In genomic region chr10:102436312-102436711, GRCh38 we compare ENCODE assay signal across 11 cellular contexts. TPM values are rescaled to one million over a fixed set of nuclear protein-coding genes. Genes with fewer than 3 reads are reported as not detected.
DNase-seq lines count a peak whose midpoint lies in the region; ATAC-seq and TF ChIP-seq lines count a peak whose summit lies in the region.
"Had no signal": no experiment of that assay in that cellular context is flagged by ENCODE, and none has a peak within 500 bp of the region (broad histone marks: within the 10 kb centered on the region; RNA-seq: fewer than 3 reads in every experiment).

No MANE protein-coding gene starts in this region.

- H3K27me3 ChIP-seq in liver (ENCODE audit: control insufficient read depth in 4 of 4, insufficient read depth in 4 of 4, low read length in 3 of 4), result no peaks in the 10 kb centered on the region
- H3K27me3 ChIP-seq in transverse colon, result peaks cover 23% of the 10 kb centered on the region
- no peaks in the 10 kb centered on the region for H3K27me3 ChIP-seq in Karpas-422 (ENCODE audit: low read length)
- H3K27me3 ChIP-seq: adrenal gland, right atrium auricular region had no signal

- no peaks in the 10 kb centered on the region for H3K9me3 Mint-ChIP-seq in activated T-cell treated with anti-CD3 and anti-CD28 coated beads, Interleukin-2, amount 50 U/mL, for 72 hours
- H3K9me3 Mint-ChIP-seq in activated T-helper 2 cell treated with anti-CD3 and anti-CD28 coated beads, Interferon-gamma antibody, Interleukin-2, Interleukin-4, amounts not matched to agents 10 μg/mL and 5 μg/mL and 100 μg/mL, durations not matched to agents 14 hours and 24 hours and 36 hours, result no peaks in the 10 kb centered on the region
- no peaks in the 10 kb centered on the region for H3K9me3 Mint-ChIP-seq in stimulated activated naive B cell treated with anti-CD40 and anti-IgM and Interleukin-4, amounts not matched to agents 10 μg/mL and 1 μg/mL and 100 μg/mL, for 72 hours

- H3K27me3 Mint-ChIP-seq in activated T-cell treated with anti-CD3 and anti-CD28 coated beads, Interleukin-2, amount 50 U/mL, for 72 hours (ENCODE audit: low read depth), result no peaks in the 10 kb centered on the region
- H3K27me3 Mint-ChIP-seq in activated T-helper 2 cell treated with anti-CD3 and anti-CD28 coated beads, Interferon-gamma antibody, Interleukin-2, Interleukin-4, amounts not matched to agents 10 μg/mL and 5 μg/mL and 100 μg/mL, durations not matched to agents 14 hours and 24 hours and 36 hours (ENCODE audit: low read depth), result no peaks in the 10 kb centered on the region
- H3K27me3 Mint-ChIP-seq in stimulated activated naive B cell treated with anti-CD40 and anti-IgM and Interleukin-4, amounts not matched to agents 10 μg/mL and 1 μg/mL and 100 μg/mL, for 72 hours, result no peaks in the 10 kb centered on the region

- peak overlapping the region; percentile 84 to 92 for H3K4me3 Mint-ChIP-seq in activated T-cell treated with anti-CD3 and anti-CD28 coated beads, Interleukin-2, amount 50 U/mL, for 72 hours
- H3K4me3 Mint-ChIP-seq in activated T-helper 2 cell treated with anti-CD3 and anti-CD28 coated beads, Interferon-gamma antibody, Interleukin-2, Interleukin-4, amounts not matched to agents 10 μg/mL and 5 μg/mL and 100 μg/mL, durations not matched to agents 14 hours and 24 hours and 36 hours (ENCODE audit: low read depth), result peak overlapping the region; percentile 91
- H3K4me3 Mint-ChIP-seq in stimulated activated naive B cell treated with anti-CD40 and anti-IgM and Interleukin-4, amounts not matched to agents 10 μg/mL and 1 μg/mL and 100 μg/mL, for 72 hours, result peak overlapping the region; percentile 74 to 82

- H3K36me3 Mint-ChIP-seq in activated T-cell treated with anti-CD3 and anti-CD28 coated beads, Interleukin-2, amount 50 U/mL, for 72 hours (ENCODE audit: insufficient read depth in 2 of 2), result peaks cover 8 to 10% of the 10 kb centered on the region in 2 donors
- peaks cover 26% of the 10 kb centered on the region for H3K36me3 Mint-ChIP-seq in activated T-helper 2 cell treated with anti-CD3 and anti-CD28 coated beads, Interferon-gamma antibody, Interleukin-2, Interleukin-4, amounts not matched to agents 10 μg/mL and 5 μg/mL and 100 μg/mL, durations not matched to agents 14 hours and 24 hours and 36 hours (ENCODE audit: low read depth)
- H3K36me3 Mint-ChIP-seq in stimulated activated naive B cell treated with anti-CD40 and anti-IgM and Interleukin-4, amounts not matched to agents 10 μg/mL and 1 μg/mL and 100 μg/mL, for 72 hours, result peaks cover 4 to 7% of the 10 kb centered on the region in 2 donors

- H3K79me2 ChIP-seq in Karpas-422 (ENCODE audit: low read length), result peaks cover 10% of the 10 kb centered on the region

- H3K27ac Mint-ChIP-seq in activated T-cell treated with anti-CD3 and anti-CD28 coated beads, Interleukin-2, amount 50 U/mL, for 72 hours, result peak overlapping the region; percentile 90
- H3K27ac Mint-ChIP-seq in activated T-helper 2 cell treated with anti-CD3 and anti-CD28 coated beads, Interferon-gamma antibody, Interleukin-2, Interleukin-4, amounts not matched to agents 10 μg/mL and 5 μg/mL and 100 μg/mL, durations not matched to agents 14 hours and 24 hours and 36 hours, result peak overlapping the region; percentile 71
- peak overlapping the region; percentile 10 for H3K27ac Mint-ChIP-seq in stimulated activated naive B cell treated with anti-CD40 and anti-IgM and Interleukin-4, amounts not matched to agents 10 μg/mL and 1 μg/mL and 100 μg/mL, for 72 hours

- H3K9ac ChIP-seq in liver (ENCODE audit: low read depth in 1 of 2, low read length in 2 of 2), result peak overlapping the region in 1 of 2 donors; percentile 69
- no peak overlapping the region for H3K9ac ChIP-seq in Karpas-422 (ENCODE audit: low read length)

- H3K4me1 Mint-ChIP-seq in activated T-cell treated with anti-CD3 and anti-CD28 coated beads, Interleukin-2, amount 50 U/mL, for 72 hours (ENCODE audit: low read depth), result peaks cover 63% of the 10 kb centered on the region
- peaks cover 47% of the 10 kb centered on the region for H3K4me1 Mint-ChIP-seq in activated T-helper 2 cell treated with anti-CD3 and anti-CD28 coated beads, Interferon-gamma antibody, Interleukin-2, Interleukin-4, amounts not matched to agents 10 μg/mL and 5 μg/mL and 100 μg/mL, durations not matched to agents 14 hours and 24 hours and 36 hours (ENCODE audit: low read depth)
- H3K4me1 Mint-ChIP-seq in stimulated activated naive B cell treated with anti-CD40 and anti-IgM and Interleukin-4, amounts not matched to agents 10 μg/mL and 1 μg/mL and 100 μg/mL, for 72 hours, result peaks cover 30 to 52% of the 10 kb centered on the region in 2 donors

- H3K36me3 ChIP-seq in liver (ENCODE audit: control insufficient read depth in 4 of 4, insufficient read depth in 3 of 4, low read depth in 1 of 4, low read length in 3 of 4) (no peaks in the 10 kb centered on the region), transverse colon (no peaks in the 10 kb centered on the region), Karpas-422 (ENCODE audit: insufficient read depth, low read length) (no peaks in the 10 kb centered on the region)
- H3K36me3 ChIP-seq: adrenal gland, right atrium auricular region had no signal

- H3K9me3 ChIP-seq in liver (ENCODE audit: control insufficient read depth in 4 of 4, low read length in 3 of 4) (no peaks in the 10 kb centered on the region), transverse colon (no peaks in the 10 kb centered on the region), Karpas-422 (ENCODE audit: low read length) (no peaks in the 10 kb centered on the region)
- H3K9me3 ChIP-seq: adrenal gland, right atrium auricular region had no signal

- H3K27ac ChIP-seq in liver (ENCODE audit: low read depth in 1 of 2, low read length in 2 of 2) (peak overlapping the region; percentile 14 to 15), transverse colon (no peak overlapping the region), Karpas-422 (ENCODE audit: low read length) (no peak overlapping the region)
- H3K27ac ChIP-seq: right atrium auricular region had no signal

- TF ChIP-seq POLR2A in transverse colon (IDR thresholded peaks at IDR 0.05), result no peak

- 38% methylated on average over 6 of the region's 6 CpGs for WGBS in liver
- whole genome bisulfite sequencing in transverse colon (ENCODE audit: low coverage in 1 of 2), 2 donors, result 76% methylated on average over 6 of the region's 6 CpGs; no CpG with 5 or more reads in 1 of the 2 donors

- H2AFZ ChIP-seq in Karpas-422 (ENCODE audit: low read length), result no peak overlapping the region

- H3K4me3 ChIP-seq in liver (ENCODE audit: low read depth in 1 of 3, low read length in 3 of 3) (peak overlapping the region; percentile 53 to 95 (median 70)), transverse colon (peak overlapping the region in 1 of 4 donors; percentile 28), Karpas-422 (ENCODE audit: low read length) (no peak overlapping the region)
- H3K4me3 ChIP-seq: lung had no signal

- H3K4me1 ChIP-seq in liver (ENCODE audit: control insufficient read depth in 4 of 4, insufficient read depth in 4 of 4, low read length in 3 of 4) (peaks cover 0 to 34% (median 27%) of the 10 kb centered on the region in 4 donors), transverse colon (peaks cover 6 to 36% (median 13%) of the 10 kb centered on the region in 4 donors), Karpas-422 (ENCODE audit: low read length) (peaks cover 6% of the 10 kb centered on the region)

- TF ChIP-seq CTCF in liver (IDR thresholded peaks at IDR 0.05; ENCODE audit: low read depth, low read length, missing input control) (no peak), transverse colon (IDR thresholded peaks at IDR 0.05) (no peak)

- DNase-seq in activated T-cell treated with anti-CD3 and anti-CD28 coated beads, Interleukin-2, amount 50 U/mL, for 72 hours, result no peak
- DNase-seq in activated T-cell treated with anti-CD3 and anti-CD28 coated beads, Interleukin-2, amount 50 U/mL, for 1 hour, result no peak
- DNase-seq in activated T-helper 2 cell treated with anti-CD3 and anti-CD28 coated beads, Interferon-gamma antibody, Interleukin-2, Interleukin-4, amounts not matched to agents 10 μg/mL and 5 μg/mL and 100 μg/mL, durations not matched to agents 14 hours and 24 hours and 36 hours (ENCODE audit: low spot score), result no peak
- no peak for DNase-seq in stimulated activated naive B cell treated with anti-CD40 and anti-IgM and Interleukin-4, amounts not matched to agents 10 μg/mL and 1 μg/mL and 100 μg/mL, for 72 hours
- DNase-seq in transverse colon, result no peak
- DNase-seq in Karpas-422, result no peak
- DNase-seq: adrenal gland had no signal

- intact Hi-C loops in activated T-helper 2 cell treated with anti-CD3 and anti-CD28 coated beads, Interferon-gamma antibody, Interleukin-2, Interleukin-4, amounts not matched to agents 10 μg/mL and 5 μg/mL and 100 μg/mL, durations not matched to agents 14 hours and 24 hours and 36 hours (cut with micrococcal nuclease), result loop anchor here (1.0 kb wide), 1 partner anchor 13 kb away; no protein-coding TSS in a partner anchor
- intact Hi-C loops in transverse colon (cut with DNase I; ENCODE audit: low total_unique reads), result no loop called here

- no peaks in the 10 kb centered on the region for H3K9me2 ChIP-seq in Karpas-422 (replicated peaks; ENCODE audit: insufficient read depth, low read length)

- in situ Hi-C loops in transverse colon (cut with MboI; ENCODE audit: low pct_ligation_motif_present in 1 of 4, low pct_unique_long_range_greater_than_20kb in 1 of 4, low sequenced_read_pairs in 3 of 4), result no loop called here

- ATAC-seq in activated T-cell treated with anti-CD3 and anti-CD28 coated beads, Interleukin-2, amount 50 U/mL, for 72 hours (replicated peaks in 1 of 2), result no peak
- no peak for ATAC-seq in stimulated activated naive B cell treated with anti-CD40 and anti-IgM and Interleukin-4, amounts not matched to agents 10 μg/mL and 1 μg/mL and 100 μg/mL, for 72 hours (replicated peaks)
- ATAC-seq in GM18861 (IDR thresholded peaks at IDR 0.05; ENCODE audit: unreplicated experiment), result no peak

- H3K4me2 ChIP-seq in Karpas-422 (ENCODE audit: low read depth, low read length, poor library complexity, severe bottlenecking), result no peak overlapping the region

- TF ChIP-seq RAD21 in liver (IDR thresholded peaks at IDR 0.05), result peak in 1 of 2 donors; percentile 27

- H4K20me1 ChIP-seq in Karpas-422 (ENCODE audit: insufficient read depth, low read depth, low read length), result no peaks in the 10 kb centered on the region

- TF ChIP-seq EP300 in transverse colon (IDR thresholded peaks at IDR 0.05; ENCODE audit: low read depth), result no peak

RNA-seq across cellular contexts. Expression of gene CUEDC2, which starts 3.9 kb away (rescaled TPM):
- 10 to 100 TPM; 78.7 to 79.5 TPM for total RNA-seq in activated T-cell treated with anti-CD3 and anti-CD28 coated beads, Interleukin-2, amount 50 U/mL, for 72 hours
- total RNA-seq in activated T-helper 2 cell treated with anti-CD3 and anti-CD28 coated beads, Interferon-gamma antibody, Interleukin-2, Interleukin-4, amounts not matched to agents 10 μg/mL and 5 μg/mL and 100 μg/mL, durations not matched to agents 14 hours and 24 hours and 36 hours, result 60.7 and 67.5 TPM in 2 replicates
- 10 to 100 TPM; 14.4 to 14.6 TPM for total RNA-seq in liver
- polyA plus RNA-seq in liver, result 10 to 100 TPM; 33.6 to 36.1 TPM
- 10 to 100 TPM in 3 of 4 donors, 1 to 10 TPM in 1; 5.2 to 35.2 (median 33.5) TPM for total RNA-seq in transverse colon
- 27.1 and 34.1 TPM in 2 replicates for total RNA-seq in Karpas-422 (2014; rRNA removed; shearing (Covaris generic); ENCODE audit: low replicate concordance)

RNA-seq across cellular contexts. Expression of gene C10orf95, which starts 15.0 kb away (rescaled TPM):
- total RNA-seq in activated T-cell treated with anti-CD3 and anti-CD28 coated beads, Interleukin-2, amount 50 U/mL, for 72 hours, result under 1 TPM in 1 of 2 donors, not detected in 1; 0.21 TPM
- total RNA-seq in activated T-helper 2 cell treated with anti-CD3 and anti-CD28 coated beads, Interferon-gamma antibody, Interleukin-2, Interleukin-4, amounts not matched to agents 10 μg/mL and 5 μg/mL and 100 μg/mL, durations not matched to agents 14 hours and 24 hours and 36 hours, result 0.32 TPM in 1 of 2 replicates, not detected in the other
- total RNA-seq in liver, result under 1 TPM in 1 of 2 donors, not detected in 1; 0.09 TPM
- polyA plus RNA-seq in liver, result under 1 TPM in 1 of 2 donors, not detected in 1; 0.24 TPM
- 10 to 100 TPM in 1 of 4 donors, 1 to 10 TPM in 1, under 1 TPM in 2; 0.48 to 34.4 (median 1.1) TPM for total RNA-seq in transverse colon
- 0.78 TPM in 1 of 2 replicates, not detected in the other for total RNA-seq in Karpas-422 (2014; rRNA removed; shearing (Covaris generic); ENCODE audit: low replicate concordance)
- total RNA-seq: right atrium auricular region had no signal

RNA-seq across cellular contexts. Expression of gene FBXL15, which starts 15.7 kb away (rescaled TPM):
- total RNA-seq in activated T-cell treated with anti-CD3 and anti-CD28 coated beads, Interleukin-2, amount 50 U/mL, for 72 hours, result 10 to 100 TPM; 15.3 TPM
- total RNA-seq in activated T-helper 2 cell treated with anti-CD3 and anti-CD28 coated beads, Interferon-gamma antibody, Interleukin-2, Interleukin-4, amounts not matched to agents 10 μg/mL and 5 μg/mL and 100 μg/mL, durations not matched to agents 14 hours and 24 hours and 36 hours, result 14.8 and 15.1 TPM in 2 replicates
- 1 to 10 TPM; 4.4 to 5.8 TPM for total RNA-seq in liver
- polyA plus RNA-seq in liver, result 10 to 100 TPM; 14.3 to 14.4 TPM
- total RNA-seq in transverse colon, result 10 to 100 TPM; 16.7 to 56.3 (median 46.0) TPM
- total RNA-seq in Karpas-422 (2014; rRNA removed; shearing (Covaris generic); ENCODE audit: low replicate concordance), result 2.4 and 3.6 TPM in 2 replicates

RNA-seq across cellular contexts. Expression of gene PSD, which starts 17.7 kb away (rescaled TPM):
- 10 to 100 TPM in 1 of 2 donors, 1 to 10 TPM in 1; 8.6 to 11.7 TPM for total RNA-seq in activated T-cell treated with anti-CD3 and anti-CD28 coated beads, Interleukin-2, amount 50 U/mL, for 72 hours
- total RNA-seq in activated T-helper 2 cell treated with anti-CD3 and anti-CD28 coated beads, Interferon-gamma antibody, Interleukin-2, Interleukin-4, amounts not matched to agents 10 μg/mL and 5 μg/mL and 100 μg/mL, durations not matched to agents 14 hours and 24 hours and 36 hours, result 10.6 and 13.4 TPM in 2 replicates
- total RNA-seq in liver (under 1 TPM; 0.56 to 0.59 TPM), transverse colon (10 to 100 TPM; 38.9 to 56.1 (median 49.4) TPM)
- 1 to 10 TPM in 1 of 2 donors, under 1 TPM in 1; 0.84 to 1.3 TPM for polyA plus RNA-seq in liver
- 0.19 and 0.61 TPM in 2 replicates for total RNA-seq in Karpas-422 (2014; rRNA removed; shearing (Covaris generic); ENCODE audit: low replicate concordance)

RNA-seq across cellular contexts. Expression of gene NFKB2, which starts 40.8 kb away (rescaled TPM):
- total RNA-seq in activated T-cell treated with anti-CD3 and anti-CD28 coated beads, Interleukin-2, amount 50 U/mL, for 72 hours, result 100 to 1,000 TPM; 472 to 564 TPM
- total RNA-seq in activated T-helper 2 cell treated with anti-CD3 and anti-CD28 coated beads, Interferon-gamma antibody, Interleukin-2, Interleukin-4, amounts not matched to agents 10 μg/mL and 5 μg/mL and 100 μg/mL, durations not matched to agents 14 hours and 24 hours and 36 hours, result 310 and 323 TPM in 2 replicates
- 1 to 10 TPM; 7.1 to 8.5 TPM for total RNA-seq in liver
- 1 to 10 TPM; 1.8 to 7.2 TPM for polyA plus RNA-seq in liver
- total RNA-seq in transverse colon, result 10 to 100 TPM in 3 of 4 donors, 1 to 10 TPM in 1; 4.4 to 24.5 (median 17.8) TPM
- total RNA-seq in Karpas-422 (2014; rRNA removed; shearing (Covaris generic); ENCODE audit: low replicate concordance), result 3.1 and 7.4 TPM in 2 replicates

Comparison
In these comparisons a context has a peak if more than half of its experiments do, and no peak if none do; other contexts are left out.
1. H3K27ac Mint-ChIP-seq: peak in every context shown above with its lines; median percentile 90 in activated T-cell treated with anti-CD3 and anti-CD28 coated beads, Interleukin-2, amount 50 U/mL, for 72 hours; 71 in activated T-helper 2 cell treated with anti-CD3 and anti-CD28 coated beads, Interferon-gamma antibody, Interleukin-2, Interleukin-4, amounts not matched to agents 10 μg/mL and 5 μg/mL and 100 μg/mL, durations not matched to agents 14 hours and 24 hours and 36 hours; 10 in stimulated activated naive B cell treated with anti-CD40 and anti-IgM and Interleukin-4, amounts not matched to agents 10 μg/mL and 1 μg/mL and 100 μg/mL, for 72 hours.
2. H3K27ac ChIP-seq: peak in liver (2 of 2); none in transverse colon (0 of 4) and Karpas-422 (single experiment).
3. Peak in every context shown above with its lines, with median percentiles within 50 percentile points of each other: H3K4me3 Mint-ChIP-seq.